In genomic region chr22:19719055-19719482, GRCh38 we compare ENCODE assay signal across 9 cellular contexts. TPM values are rescaled to one million over a fixed set of nuclear protein-coding genes. Genes with fewer than 3 reads are reported as not detected.
A peak's percentile ranks its signal among the peaks of the same experiment; 100 is the strongest.
DNase-seq lines count a peak whose midpoint lies in the region; ATAC-seq and TF ChIP-seq lines count a peak whose summit lies in the region.
"Had no signal": no experiment of that assay in that cellular context is flagged by ENCODE, and none has a peak within 500 bp of the region (broad histone marks: within the 10 kb centered on the region; RNA-seq: fewer than 3 reads in every experiment).

No MANE protein-coding gene starts in this region.

- TF ChIP-seq CTCF in AG04450 (IDR thresholded peaks at IDR 0.05; ENCODE audit: low read depth, low read length) (no peak), chondrocyte (IDR thresholded peaks at IDR 0.05) (no peak), nephron (IDR thresholded peaks at IDR 0.05; ENCODE audit: unreplicated experiment in 3 of 3) (no peak), GM10248 (IDR thresholded peaks at IDR 0.05; ENCODE audit: control extremely low read depth, extremely low read depth, low read depth, missing control alignments) (no peak)

- H3K27me3 Mint-ChIP-seq in chondrocyte (ENCODE audit: low read depth): no peaks in the 10 kb centered on the region
- H3K27me3 Mint-ChIP-seq in nephron (ENCODE audit: low read depth): peaks cover 48% of the 10 kb centered on the region

- DNase-seq in AG04450 (ENCODE audit: low read depth, low spot score): no peak
- DNase-seq in chondrocyte (ENCODE audit: low spot score): no peak
- DNase-seq in dermis blood vessel endothelial cell: no peak
- DNase-seq in GM10248 (ENCODE audit: extremely low spot score): no peak

- H3K9ac ChIP-seq in HUES64 (ENCODE audit: low read depth, low read length): no peak overlapping the region

- no peak for ATAC-seq in HG03520 (IDR thresholded peaks at IDR 0.05; ENCODE audit: unreplicated experiment)
- ATAC-seq in GM18520 (IDR thresholded peaks at IDR 0.05; ENCODE audit: unreplicated experiment): no peak

- H3K36me3 Mint-ChIP-seq in chondrocyte (ENCODE audit: low read depth) (peaks cover 24% of the 10 kb centered on the region), nephron (ENCODE audit: low read depth) (peaks cover 22% of the 10 kb centered on the region)

- H3K4me3 ChIP-seq in AG04450 (ENCODE audit: low read depth, low read length) (peak overlapping the region; percentile 66), HUES64 (ENCODE audit: low read length) (peak overlapping the region; percentile 53)

- H3K9me3 ChIP-seq in AG04450 (ENCODE audit: control insufficient read depth, insufficient read depth, low read length) (peaks cover 17% of the 10 kb centered on the region; the same call in 1 of the 2 replicates), HUES64 (ENCODE audit: insufficient read depth, low read depth, low read length) (no peaks in the 10 kb centered on the region)

- H3K4me1 Mint-ChIP-seq in chondrocyte (ENCODE audit: low read depth) (peaks cover 51% of the 10 kb centered on the region), nephron (peaks cover 33% of the 10 kb centered on the region)

- no peaks in the 10 kb centered on the region for H3K36me3 ChIP-seq in HUES64 (ENCODE audit: insufficient read depth, low read length)

- H3K4me3 Mint-ChIP-seq in chondrocyte (ENCODE audit: unreplicated experiment) (peak overlapping the region; percentile 71), nephron (peak overlapping the region; percentile 82 to 89 (median 87))

- POLR2A ChIA-PET in AG04450 (lab: Yijun Ruan, JAX) (no interaction called here), GM10248 (lab: Yijun Ruan, JAX) (no interaction called here)

- no peaks in the 10 kb centered on the region for H3K27me3 ChIP-seq in AG04450 (ENCODE audit: control insufficient read depth, insufficient read depth, low read length)
- H3K27me3 ChIP-seq in HUES64 (ENCODE audit: insufficient read depth, low read length): peaks cover 96% of the 10 kb centered on the region

- H3K9me3 Mint-ChIP-seq in chondrocyte (ENCODE audit: low read depth) (no peaks in the 10 kb centered on the region), nephron (no peaks in the 10 kb centered on the region)

- CTCF ChIA-PET in AG04450 (lab: Charles Lee) (interaction anchor here (2.7 kb wide), 1 partner anchor 11 kb away, joined by 9 read pairs; no protein-coding TSS in a partner anchor), GM10248 (lab: Yijun Ruan, JAX) (interaction anchor here (1.0 to 3.9 kb wide), 3 partner anchors 11 to 27 kb away, joined by 3 to 20 read pairs (median 4); no protein-coding TSS in a partner anchor)

- H3K27ac Mint-ChIP-seq in chondrocyte (ENCODE audit: unreplicated experiment): no peak overlapping the region
- peak overlapping the region in 1 of 3 experiments; percentile 25 for H3K27ac Mint-ChIP-seq in nephron

- 19% methylated on average over 31 of the region's 31 CpGs for WGBS in HUES64

- peaks cover 10% of the 10 kb centered on the region for H3K4me1 ChIP-seq in HUES64 (ENCODE audit: insufficient read depth, low read length)

- H3K27ac ChIP-seq in AG04450 (ENCODE audit: low read depth, low read length) (no peak overlapping the region), HUES64 (ENCODE audit: low read depth, low read length) (no peak overlapping the region)
- H3K27ac ChIP-seq: KMS-11 had no signal

RNA-seq across cellular contexts. Expression of gene GP1BB, which starts 4.3 kb away (rescaled TPM):
- 0.20 and 0.60 TPM in 2 replicates for polyA plus RNA-seq in AG04450 (2011; rRNA removed)
- 0.28 TPM in 1 of 2 replicates, not detected in the other for polyA minus RNA-seq in AG04450 (2011; rRNA and poly(A)+ RNA removed)
- 2.5 TPM for polyA plus RNA-seq in HUES64 (2013, experiment 1 of 2)
- 7.9 TPM for polyA plus RNA-seq in HUES64 (2013, experiment 2 of 2)
- total RNA-seq in chondrocyte (36.4 to 63.4 TPM (median 56.0 TPM) in 3 replicates), dermis blood vessel endothelial cell (5.3 and 5.4 TPM in 2 replicates)

RNA-seq across cellular contexts. Expression of gene SEPTIN5, which starts 4.8 kb away (rescaled TPM):
- 13.1 and 15.5 TPM in 2 replicates for polyA plus RNA-seq in AG04450 (2011; rRNA removed)
- polyA minus RNA-seq in AG04450 (2011; rRNA and poly(A)+ RNA removed): 24.2 and 28.9 TPM in 2 replicates
- polyA plus RNA-seq in HUES64 (2013, experiment 1 of 2): 6.5 TPM
- polyA plus RNA-seq in HUES64 (2013, experiment 2 of 2): 11.3 TPM
- total RNA-seq in chondrocyte (113 to 214 TPM (median 197 TPM) in 3 replicates), dermis blood vessel endothelial cell (25.3 and 29.3 TPM in 2 replicates)

RNA-seq across cellular contexts. Expression of gene TBX1, which starts 41.5 kb away (rescaled TPM):
- polyA plus RNA-seq in AG04450 (2011; rRNA removed): not detected in 2 replicates
- polyA minus RNA-seq in AG04450 (2011; rRNA and poly(A)+ RNA removed): not detected in 2 replicates
- 1.6 TPM for polyA plus RNA-seq in HUES64 (2013, experiment 1 of 2)
- 5.1 TPM for polyA plus RNA-seq in HUES64 (2013, experiment 2 of 2)
- total RNA-seq in chondrocyte: 0.28 to 20.8 TPM in 2 of 3 replicates, not detected in the other
- total RNA-seq in dermis blood vessel endothelial cell: 69.6 and 73.2 TPM in 2 replicates
